ENCODE assay signal across 14 cellular contexts in genomic region chr3:168034152-168034928, GRCh38.
DNase-seq lines count a peak whose midpoint lies in the region; ATAC-seq lines count a peak whose summit lies in the region.
"Had no signal": no experiment of that assay in that cellular context is flagged by ENCODE, and none has a peak within 500 bp of the region (broad histone marks: within the 10 kb centered on the region; RNA-seq: fewer than 3 reads in every experiment).

No MANE protein-coding gene starts in this region.

- DNase-seq in AG08396 (ENCODE audit: low spot score) = peak; percentile 41
- DNase-seq in MV-4-11 (lab: John Stamatoyannopoulos, UW) = peak; percentile 41
- DNase-seq in cerebellum (ENCODE audit: low spot score) = peak; percentile 40
- peak; percentile 14 for DNase-seq in kidney tubule cell (ENCODE audit: low spot score)
- DNase-seq in activated naive CD8-positive, alpha-beta T cell treated with anti-CD3 and anti-CD28 coated beads, Interleukin-2, amount 50 U/mL, for 24 hours = no peak
- DNase-seq in KBM-7 = no peak
- DNase-seq: activated CD4-positive, alpha-beta T cell treated with anti-CD3 and anti-CD28 coated beads for 4 hours; activated naive CD4-positive, alpha-beta T cell treated with anti-CD3 and anti-CD28 coated beads, Interleukin-2, amount 10 ng/mL, durations not matched to agents 7 days and 5 days; NCI-H2227 treated with DMSO at 0.1 percent for 48 hours; upper lobe of left lung had no signal

- no peaks in the 10 kb centered on the region for H3K27me3 Mint-ChIP-seq in activated naive CD8-positive, alpha-beta T cell treated with anti-CD3 and anti-CD28 coated beads, Interleukin-2, amount 50 U/mL, for 24 hours
- H3K27me3 Mint-ChIP-seq: activated naive CD4-positive, alpha-beta T cell treated with anti-CD3 and anti-CD28 coated beads, Interleukin-2, amount 10 ng/mL, durations not matched to agents 7 days and 5 days; progenitor cell of endocrine pancreas had no signal

- peaks cover 13% of the 10 kb centered on the region for H3K36me3 Mint-ChIP-seq in activated naive CD8-positive, alpha-beta T cell treated with anti-CD3 and anti-CD28 coated beads, Interleukin-2, amount 50 U/mL, for 24 hours (ENCODE audit: low read depth)
- H3K36me3 Mint-ChIP-seq: activated naive CD4-positive, alpha-beta T cell treated with anti-CD3 and anti-CD28 coated beads, Interleukin-2, amount 10 ng/mL, durations not matched to agents 7 days and 5 days had no signal

- in situ Hi-C loops in KBM-7 (cut with MboI; ENCODE audit: low pct_unique_long_range_greater_than_20kb, low sequenced_read_pairs) = loop anchor here (25.0 kb wide), 1 partner anchor 97 kb away; no protein-coding TSS in a partner anchor

- H3K27ac Mint-ChIP-seq in activated naive CD8-positive, alpha-beta T cell treated with anti-CD3 and anti-CD28 coated beads, Interleukin-2, amount 50 U/mL, for 24 hours = no peak overlapping the region
- H3K27ac Mint-ChIP-seq: activated naive CD4-positive, alpha-beta T cell treated with anti-CD3 and anti-CD28 coated beads, Interleukin-2, amount 10 ng/mL, durations not matched to agents 7 days and 5 days; CD14-positive monocyte; progenitor cell of endocrine pancreas had no signal

- H3K4me1 Mint-ChIP-seq in activated naive CD8-positive, alpha-beta T cell treated with anti-CD3 and anti-CD28 coated beads, Interleukin-2, amount 50 U/mL, for 24 hours = peaks cover 7% of the 10 kb centered on the region
- H3K4me1 Mint-ChIP-seq: activated naive CD4-positive, alpha-beta T cell treated with anti-CD3 and anti-CD28 coated beads, Interleukin-2, amount 10 ng/mL, durations not matched to agents 7 days and 5 days had no signal

- H3K9me3 Mint-ChIP-seq in activated naive CD8-positive, alpha-beta T cell treated with anti-CD3 and anti-CD28 coated beads, Interleukin-2, amount 50 U/mL, for 24 hours = peaks cover 4% of the 10 kb centered on the region
- H3K9me3 Mint-ChIP-seq: activated naive CD4-positive, alpha-beta T cell treated with anti-CD3 and anti-CD28 coated beads, Interleukin-2, amount 10 ng/mL, durations not matched to agents 7 days and 5 days had no signal

- H3K4me3 Mint-ChIP-seq in activated naive CD8-positive, alpha-beta T cell treated with anti-CD3 and anti-CD28 coated beads, Interleukin-2, amount 50 U/mL, for 24 hours = no peak overlapping the region
- H3K4me3 Mint-ChIP-seq: activated naive CD4-positive, alpha-beta T cell treated with anti-CD3 and anti-CD28 coated beads, Interleukin-2, amount 10 ng/mL, durations not matched to agents 7 days and 5 days; CD14-positive monocyte had no signal

- ATAC-seq in HG03521 (IDR thresholded peaks at IDR 0.05; ENCODE audit: unreplicated experiment) (no peak), HG02840 (IDR thresholded peaks at IDR 0.05; ENCODE audit: low FRiP score, unreplicated experiment) (no peak)
- ATAC-seq in activated naive CD8-positive, alpha-beta T cell treated with anti-CD3 and anti-CD28 coated beads, Interleukin-2, amount 50 U/mL, for 24 hours = no peak

Comparison
In these comparisons a context has a peak if more than half of its experiments do, and no peak if none do; other contexts are left out.
1. DNase-seq: peak in AG08396 (single experiment), MV-4-11 (single experiment), cerebellum (single experiment) and kidney tubule cell (single experiment); none in activated naive CD8-positive, alpha-beta T cell treated with anti-CD3 and anti-CD28 coated beads, Interleukin-2, amount 50 U/mL, for 24 hours (single experiment) and KBM-7 (single experiment).